ENCODE assay signal across 8 cellular contexts in the genomic region with DNA sequence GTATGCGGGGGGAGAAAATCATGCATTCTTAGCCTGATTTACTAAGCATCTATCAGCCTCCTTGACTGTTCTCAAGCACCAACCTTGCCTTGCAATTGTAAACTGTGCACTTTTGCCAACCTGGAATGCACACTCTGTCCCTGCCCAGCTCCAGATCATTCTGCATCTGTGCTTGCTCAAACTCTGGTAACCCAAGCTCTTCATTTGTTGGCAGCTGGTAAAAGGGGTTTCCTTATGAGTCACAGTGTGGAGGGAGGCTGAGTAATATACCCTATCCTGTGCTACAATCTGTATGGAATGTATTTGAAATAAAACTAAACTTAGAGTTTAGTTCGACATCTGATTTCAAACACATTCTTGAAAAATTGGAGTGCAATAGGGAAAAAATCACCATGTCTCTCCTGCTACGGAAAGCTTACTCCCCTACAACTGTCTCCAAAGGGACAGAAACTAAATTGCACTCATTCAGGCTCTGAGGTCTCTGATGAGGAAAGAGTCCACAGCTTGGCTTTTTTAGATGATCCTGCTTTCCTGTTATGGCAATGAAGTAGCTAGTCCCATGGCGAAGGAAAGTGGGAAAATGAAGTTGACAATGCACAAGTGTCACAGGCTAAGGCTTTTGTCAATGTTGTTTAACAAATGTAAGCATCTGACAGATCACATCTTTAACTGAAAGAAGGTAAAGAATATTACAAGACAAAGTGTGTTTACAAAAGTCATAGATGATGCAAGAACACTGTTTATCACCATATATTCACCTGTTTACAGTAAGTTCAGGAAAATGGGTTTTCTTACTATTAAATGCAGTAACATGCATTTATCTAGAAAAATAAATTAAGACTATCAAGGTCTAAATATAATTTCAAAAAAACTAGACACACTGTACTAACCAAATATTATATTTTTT.
DNase-seq lines count a peak whose midpoint lies in the region; ATAC-seq and TF ChIP-seq lines count a peak whose summit lies in the region.

No MANE protein-coding gene starts in this region.

- no peaks in the 10 kb centered on the region for H3K36me3 Mint-ChIP-seq in nephron progenitor cell (ENCODE audit: low read depth)

- peaks cover 23% of the 10 kb centered on the region for H3K27me3 Mint-ChIP-seq in stimulated activated naive CD8-positive, alpha-beta T cell treated with anti-CD3 and anti-CD28 coated beads, Interleukin-15, amount 100 ng/mL, for 72 hours
- peaks cover 8% of the 10 kb centered on the region for H3K27me3 Mint-ChIP-seq in nephron progenitor cell (ENCODE audit: low read depth, poor library complexity)

- H3K27ac Mint-ChIP-seq in stimulated activated naive CD8-positive, alpha-beta T cell treated with anti-CD3 and anti-CD28 coated beads, Interleukin-15, amount 100 ng/mL, for 72 hours, result no peak overlapping the region
- H3K27ac Mint-ChIP-seq in nephron progenitor cell, result no peak overlapping the region

- TF ChIP-seq CTCF in nephron progenitor cell (IDR thresholded peaks at IDR 0.05), result no peak

- H3K4me1 Mint-ChIP-seq in stimulated activated naive CD8-positive, alpha-beta T cell treated with anti-CD3 and anti-CD28 coated beads, Interleukin-15, amount 100 ng/mL, for 72 hours, result no peaks in the 10 kb centered on the region
- H3K4me1 Mint-ChIP-seq in nephron progenitor cell, result peaks cover 5% of the 10 kb centered on the region

- H3K4me3 Mint-ChIP-seq in stimulated activated naive CD8-positive, alpha-beta T cell treated with anti-CD3 and anti-CD28 coated beads, Interleukin-15, amount 100 ng/mL, for 72 hours, result no peak overlapping the region
- H3K4me3 Mint-ChIP-seq in nephron progenitor cell, result no peak overlapping the region

- H3K9me3 Mint-ChIP-seq in stimulated activated naive CD8-positive, alpha-beta T cell treated with anti-CD3 and anti-CD28 coated beads, Interleukin-15, amount 100 ng/mL, for 72 hours, result peaks cover 0 to 4% of the 10 kb centered on the region in 2 donors
- no peaks in the 10 kb centered on the region for H3K9me3 Mint-ChIP-seq in nephron progenitor cell

- intact Hi-C loops in left ventricle myocardium superior (cut with micrococcal nuclease), result loop anchor here (10.0 kb wide), 1 partner anchor 83 kb away; no protein-coding TSS in a partner anchor

- ATAC-seq in left ventricle myocardium superior (peak; percentile 95), HG03039 (IDR thresholded peaks at IDR 0.05; ENCODE audit: unreplicated experiment) (no peak), GM21515 (IDR thresholded peaks at IDR 0.05; ENCODE audit: unreplicated experiment) (no peak), HG03460 (IDR thresholded peaks at IDR 0.05; ENCODE audit: unreplicated experiment) (no peak)
- ATAC-seq in stimulated activated naive CD8-positive, alpha-beta T cell treated with anti-CD3 and anti-CD28 coated beads, Interleukin-15, amount 100 ng/mL, for 72 hours, result peak; percentile 85

- DNase-seq in GOT3 (lab: John Stamatoyannopoulos, UW) (peak; percentile 26), SW480 (ENCODE audit: low spot score) (peak; percentile 33), left ventricle myocardium superior (no peak), nephron progenitor cell (no peak)
- DNase-seq in stimulated activated naive CD8-positive, alpha-beta T cell treated with anti-CD3 and anti-CD28 coated beads, Interleukin-15, amount 100 ng/mL, for 72 hours, result no peak

Comparison
In these comparisons a context has a peak if more than half of its experiments do, and no peak if none do; other contexts are left out.
1. DNase-seq: peak in GOT3 (single experiment) and SW480 (single experiment); none in left ventricle myocardium superior (single experiment), stimulated activated naive CD8-positive, alpha-beta T cell treated with anti-CD3 and anti-CD28 coated beads, Interleukin-15, amount 100 ng/mL, for 72 hours (0 of 2) and nephron progenitor cell (single experiment).
2. ATAC-seq: peak in left ventricle myocardium superior (single experiment) and stimulated activated naive CD8-positive, alpha-beta T cell treated with anti-CD3 and anti-CD28 coated beads, Interleukin-15, amount 100 ng/mL, for 72 hours (single experiment); none in HG03039 (single experiment), GM21515 (single experiment) and HG03460 (single experiment).